ENCODE assay signal across 18 cellular contexts in genomic region chr1:145947551-145947950, GRCh38.
"Had no signal": no experiment of that assay in that cellular context is flagged by ENCODE, and none has a peak within 500 bp of the region (broad histone marks: within the 10 kb centered on the region; RNA-seq: fewer than 3 reads in every experiment).

No MANE protein-coding gene starts in this region.

- H3K27me3 ChIP-seq: adrenal gland, esophagus squamous epithelium, right atrium auricular region, tibial artery had no signal

- H3K4me3 ChIP-seq: adrenal gland, esophagus squamous epithelium, right atrium auricular region, tibial artery had no signal

- H3K9me3 ChIP-seq: adrenal gland, esophagus squamous epithelium, right atrium auricular region, tibial artery had no signal

- H3K27ac ChIP-seq: adrenal gland, esophagus squamous epithelium, right atrium auricular region, tibial artery had no signal

- DNase-seq: activated CD4-positive, alpha-beta T cell treated with anti-CD3 and anti-CD28 coated beads, Interleukin-2, amount 10 ng/mL, durations not matched to agents 24 days and 14 days; activated CD8-positive, alpha-beta T cell treated with anti-CD3 and anti-CD28 coated beads for 36 hours; activated naive CD4-positive, alpha-beta T cell treated with anti-CD3 and anti-CD28 coated beads, Interleukin-2, amount 10 ng/mL, durations not matched to agents 7 days and 5 days; activated T-cell treated with anti-CD3 and anti-CD28 coated beads, Interleukin-2, amount 50 U/mL, for 24 hours; adrenal gland; effector CD8-positive, alpha-beta T cell; esophagus squamous epithelium; mammary epithelial cell; occipital lobe; stimulated activated CD4-positive, alpha-beta T cell treated with anti-CD3 and anti-CD28 coated beads, Interleukin-12 subunit alpha, Interleukin-12 subunit beta, amount 100 ng/mL, for 4 hours; stimulated activated CD4-positive, alpha-beta T cell treated with anti-CD3 and anti-CD28 coated beads, Interleukin-1b, Interleukin-23, amount 100 ng/mL, for 48 hours; stimulated activated naive CD8-positive, alpha-beta T cell treated with anti-CD3 and anti-CD28 coated beads, Interleukin-15, Interleukin-2, amounts not matched to agents 100 U/mL and 50 U/mL, for 24 hours; substantia nigra; T-helper 1 cell; T1000; tibial artery had no signal

- ATAC-seq: activated CD8-positive, alpha-beta T cell treated with anti-CD3 and anti-CD28 coated beads for 36 hours; left lobe of liver; stimulated activated naive CD8-positive, alpha-beta T cell treated with anti-CD3 and anti-CD28 coated beads, Interleukin-15, Interleukin-2, amounts not matched to agents 100 U/mL and 50 U/mL, for 24 hours had no signal
